18 cellular contexts compared by ENCODE assay signal in genomic region chr1:11912000-11912399, GRCh38. TPM values are rescaled to one million over a fixed set of nuclear protein-coding genes. Genes with fewer than 3 reads are reported as not detected.
"Had no signal": no experiment of that assay in that cellular context is flagged by ENCODE, and none has a peak within 500 bp of the region (broad histone marks: within the 10 kb centered on the region; RNA-seq: fewer than 3 reads in every experiment).

No MANE protein-coding gene starts in this region.

- H3K4me3 ChIP-seq: coronary artery, heart left ventricle, left lung, pancreas, sigmoid colon had no signal

- H3K9me3 ChIP-seq: heart left ventricle, left lung, pancreas, sigmoid colon had no signal

- H3K36me3 ChIP-seq: left lung, pancreas, sigmoid colon, WERI-Rb-1 had no signal

- H3K27ac Mint-ChIP-seq: activated T-helper 1 cell treated with anti-CD3 and anti-CD28 coated beads, Interleukin-12 subunit alpha, Interleukin-12 subunit beta, Interleukin-2, Interleukin-4 antibody, amounts not matched to agents 30 ng/mL and 10 ng/mL and 1 ng/mL, durations not matched to agents 14 hours and 24 hours and 36 hours had no signal

- H3K9me3 Mint-ChIP-seq: activated T-helper 1 cell treated with anti-CD3 and anti-CD28 coated beads, Interleukin-12 subunit alpha, Interleukin-12 subunit beta, Interleukin-2, Interleukin-4 antibody, amounts not matched to agents 30 ng/mL and 10 ng/mL and 1 ng/mL, durations not matched to agents 14 hours and 24 hours and 36 hours; central memory CD8-positive, alpha-beta T cell; stimulated activated effector memory CD8-positive, alpha-beta T cell treated with anti-CD3 and anti-CD28 coated beads, Interleukin-12 subunit alpha, Interleukin-12 subunit beta, amount 100 ng/mL, for 72 hours had no signal

- H3K27me3 ChIP-seq: heart left ventricle, left lung, pancreas, sigmoid colon had no signal

- DNase-seq: activated CD4-positive, alpha-beta T cell treated with anti-CD3 and anti-CD28 coated beads for 1 hour; heart left ventricle; kidney; left lung; midbrain; pancreas; sigmoid colon; stimulated activated CD4-positive, alpha-beta T cell treated with anti-CD3 and anti-CD28 coated beads, Interleukin-4, amount 100 ng/mL, for 24 hours; WERI-Rb-1 had no signal

- ATAC-seq: heart left ventricle; left lung; pancreas; stimulated activated effector memory CD8-positive, alpha-beta T cell treated with anti-CD3 and anti-CD28 coated beads, Interleukin-12 subunit alpha, Interleukin-12 subunit beta, amount 100 ng/mL, for 72 hours had no signal

- H3K27me3 Mint-ChIP-seq: central memory CD8-positive, alpha-beta T cell had no signal

- H3K27ac ChIP-seq: coronary artery, heart left ventricle, left lung, pancreas, WERI-Rb-1 had no signal

- H3K4me3 Mint-ChIP-seq: activated T-helper 1 cell treated with anti-CD3 and anti-CD28 coated beads, Interleukin-12 subunit alpha, Interleukin-12 subunit beta, Interleukin-2, Interleukin-4 antibody, amounts not matched to agents 30 ng/mL and 10 ng/mL and 1 ng/mL, durations not matched to agents 14 hours and 24 hours and 36 hours; central memory CD8-positive, alpha-beta T cell; stimulated activated effector memory CD8-positive, alpha-beta T cell treated with anti-CD3 and anti-CD28 coated beads, Interleukin-12 subunit alpha, Interleukin-12 subunit beta, amount 100 ng/mL, for 72 hours had no signal

RNA-seq across cellular contexts. Expression of gene NPPB, which starts 53.3 kb away (rescaled TPM):
- total RNA-seq: activated CD8-positive, alpha-beta memory T cell treated with anti-CD3 and anti-CD28 coated beads for 36 hours; activated T-helper 1 cell treated with anti-CD3 and anti-CD28 coated beads, Interleukin-12 subunit alpha, Interleukin-12 subunit beta, Interleukin-2, Interleukin-4 antibody, amounts not matched to agents 30 ng/mL and 10 ng/mL and 1 ng/mL, durations not matched to agents 14 hours and 24 hours and 36 hours; kidney; left lung; lung microvascular endothelial cell; pulmonary artery endothelial cell; sigmoid colon; T-helper 1 cell treated with Interleukin-12 subunit alpha and Interleukin-12 subunit beta and Interleukin-4 antibody, amounts not matched to agents 30 ng/mL and 1 ng/mL, for 36 hours; ureter had no signal
